ENCODE assay signal across 1 cellular context in the genomic region with DNA sequence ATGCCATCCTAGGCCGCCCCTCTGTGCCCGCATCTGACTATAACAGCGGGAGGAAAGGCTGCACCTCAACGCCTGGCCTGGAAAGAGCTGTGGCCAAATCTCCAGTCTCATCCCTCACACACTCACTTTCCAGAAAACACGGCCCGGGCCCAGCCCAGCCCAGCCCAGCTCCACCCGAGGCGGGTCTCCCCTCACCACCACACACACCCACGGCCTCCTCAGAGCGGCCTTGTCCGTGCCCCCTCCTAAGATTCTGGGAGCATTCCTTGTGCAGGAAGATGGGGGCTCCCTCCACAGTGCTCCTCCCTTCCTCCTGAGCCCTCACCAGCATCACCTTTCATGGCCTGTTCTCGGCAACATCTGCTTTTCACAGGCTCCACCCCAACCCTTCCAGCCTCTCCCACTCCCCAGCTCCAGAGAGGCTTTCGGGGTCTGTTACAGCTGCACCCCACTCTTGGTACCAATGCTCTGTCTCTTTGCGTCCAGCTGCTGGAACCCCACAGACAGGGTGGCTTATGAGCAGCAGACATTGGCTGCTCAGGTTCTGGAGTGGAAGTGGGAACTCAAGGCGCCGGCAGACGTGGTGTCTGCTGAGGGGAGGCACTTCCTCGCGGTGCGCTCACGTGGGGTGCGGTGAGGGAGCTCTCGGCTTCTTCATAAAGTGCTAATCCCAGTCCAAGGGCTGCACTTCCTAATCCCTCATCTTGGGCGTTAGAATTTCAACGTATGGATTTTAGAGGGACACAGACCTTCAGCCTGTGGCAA.
TF ChIP-seq lines count a peak whose summit lies in the region.

No MANE protein-coding gene starts in this region.

TF ChIP-seq in K562, 482 proteins besides CTCF, POLR2A, EP300 and RAD21 (continued from another document):
- TF ChIP-seq FOSL1 (tag; conservative IDR thresholded peaks at IDR 0.05) (no peak), SUPT5H (IDR thresholded peaks at IDR 0.05) (0 out of 2 replicates have a peak, but pooled peaks have one; percentile 0), SNRNP70 (optimal IDR thresholded peaks at IDR 0.05; ENCODE audit: low read depth, low read length) (no peak), XRCC5 (IDR thresholded peaks at IDR 0.05; ENCODE audit: low read depth, low read length) (peak; percentile 31; the same call in 1 of the 2 replicates), SRF (CRISPR knock-in tag; IDR thresholded peaks at IDR 0.05) (no peak)
- TF ChIP-seq, protein P1, sequence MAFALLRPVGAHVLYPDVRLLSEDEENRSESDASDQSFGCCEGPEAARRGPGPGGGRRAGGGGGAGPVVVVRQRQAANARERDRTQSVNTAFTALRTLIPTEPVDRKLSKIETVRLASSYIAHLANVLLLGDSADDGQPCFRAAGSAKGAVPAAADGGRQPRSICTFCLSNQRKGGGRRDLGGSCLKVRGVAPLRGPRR (CRISPR knock-in tag; IDR thresholded peaks at IDR 0.05) = 0 out of 2 replicates have a peak, but pooled peaks have one; percentile 20
